2 cellular contexts compared by ENCODE assay signal in the genomic region with DNA sequence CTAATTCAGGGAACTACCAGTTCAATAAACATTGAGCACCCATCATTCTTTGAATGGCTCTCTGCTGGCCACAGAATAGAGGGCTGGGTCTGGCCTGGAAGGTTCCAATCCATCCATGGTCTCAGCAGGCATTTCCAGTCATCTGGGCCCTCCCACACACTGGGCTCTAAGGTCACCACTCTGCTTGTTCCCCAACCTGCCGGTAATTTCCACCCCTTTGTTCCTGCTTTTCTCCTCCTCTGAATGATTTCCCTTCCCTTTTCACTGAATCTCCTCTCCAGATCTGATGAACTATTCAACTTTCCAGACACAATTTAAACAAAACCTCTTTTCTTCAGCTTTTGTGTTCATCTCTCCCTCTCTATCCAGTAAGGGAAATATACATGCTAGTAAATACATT.
TF ChIP-seq lines count a peak whose summit lies in the region.

No MANE protein-coding gene starts in this region.

TF ChIP-seq in IMR-90, 13 proteins besides CTCF, POLR2A, EP300 and RAD21:
- TF ChIP-seq RFX5 (IDR thresholded peaks at IDR 0.05; ENCODE audit: low read depth, low read length) (no peak), RCOR1 (IDR thresholded peaks at IDR 0.05; ENCODE audit: insufficient replicate concordance, low read length) (no peak), NFE2L2 (IDR thresholded peaks at IDR 0.05; ENCODE audit: low read depth, low read length) (no peak), MAZ (IDR thresholded peaks at IDR 0.05; ENCODE audit: borderline replicate concordance, low read depth, low read length) (no peak), FOS (IDR thresholded peaks at IDR 0.05; ENCODE audit: low read depth, low read length) (no peak), SMC3 (IDR thresholded peaks at IDR 0.05; ENCODE audit: low read depth, low read length) (no peak), CHD1 (IDR thresholded peaks at IDR 0.05; ENCODE audit: low read depth, low read length) (no peak), BHLHE40 (IDR thresholded peaks at IDR 0.05; ENCODE audit: low read depth, low read length) (no peak), CEBPB (IDR thresholded peaks at IDR 0.05; ENCODE audit: low read depth, low read length) (no peak), MAFK (IDR thresholded peaks at IDR 0.05; ENCODE audit: low read depth, low read length) (no peak), MXI1 (IDR thresholded peaks at IDR 0.05; ENCODE audit: borderline replicate concordance, low read depth, low read length) (no peak)
- TF ChIP-seq, protein P1, sequence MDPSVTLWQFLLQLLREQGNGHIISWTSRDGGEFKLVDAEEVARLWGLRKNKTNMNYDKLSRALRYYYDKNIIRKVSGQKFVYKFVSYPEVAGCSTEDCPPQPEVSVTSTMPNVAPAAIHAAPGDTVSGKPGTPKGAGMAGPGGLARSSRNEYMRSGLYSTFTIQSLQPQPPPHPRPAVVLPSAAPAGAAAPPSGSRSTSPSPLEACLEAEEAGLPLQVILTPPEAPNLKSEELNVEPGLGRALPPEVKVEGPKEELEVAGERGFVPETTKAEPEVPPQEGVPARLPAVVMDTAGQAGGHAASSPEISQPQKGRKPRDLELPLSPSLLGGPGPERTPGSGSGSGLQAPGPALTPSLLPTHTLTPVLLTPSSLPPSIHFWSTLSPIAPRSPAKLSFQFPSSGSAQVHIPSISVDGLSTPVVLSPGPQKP (IDR thresholded peaks at IDR 0.05; ENCODE audit: borderline replicate concordance, low read depth, low read length): no peak
- TF ChIP-seq, protein P2, sequence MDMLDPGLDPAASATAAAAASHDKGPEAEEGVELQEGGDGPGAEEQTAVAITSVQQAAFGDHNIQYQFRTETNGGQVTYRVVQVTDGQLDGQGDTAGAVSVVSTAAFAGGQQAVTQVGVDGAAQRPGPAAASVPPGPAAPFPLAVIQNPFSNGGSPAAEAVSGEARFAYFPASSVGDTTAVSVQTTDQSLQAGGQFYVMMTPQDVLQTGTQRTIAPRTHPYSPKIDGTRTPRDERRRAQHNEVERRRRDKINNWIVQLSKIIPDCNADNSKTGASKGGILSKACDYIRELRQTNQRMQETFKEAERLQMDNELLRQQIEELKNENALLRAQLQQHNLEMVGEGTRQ (IDR thresholded peaks at IDR 0.05; ENCODE audit: low read depth, low read length): no peak

TF ChIP-seq in neural cell, 6 proteins besides CTCF, POLR2A, EP300 and RAD21:
- TF ChIP-seq EZH2 (IDR thresholded peaks at IDR 0.05; ENCODE audit: borderline replicate concordance, insufficient read depth, low read length, poor library complexity, severe bottlenecking): no peak
- no peak for TF ChIP-seq MXI1 (conservative IDR thresholded peaks at IDR 0.05; ENCODE audit: poor library complexity, severe bottlenecking)
